1 cellular context compared by ENCODE assay signal in the genomic region with DNA sequence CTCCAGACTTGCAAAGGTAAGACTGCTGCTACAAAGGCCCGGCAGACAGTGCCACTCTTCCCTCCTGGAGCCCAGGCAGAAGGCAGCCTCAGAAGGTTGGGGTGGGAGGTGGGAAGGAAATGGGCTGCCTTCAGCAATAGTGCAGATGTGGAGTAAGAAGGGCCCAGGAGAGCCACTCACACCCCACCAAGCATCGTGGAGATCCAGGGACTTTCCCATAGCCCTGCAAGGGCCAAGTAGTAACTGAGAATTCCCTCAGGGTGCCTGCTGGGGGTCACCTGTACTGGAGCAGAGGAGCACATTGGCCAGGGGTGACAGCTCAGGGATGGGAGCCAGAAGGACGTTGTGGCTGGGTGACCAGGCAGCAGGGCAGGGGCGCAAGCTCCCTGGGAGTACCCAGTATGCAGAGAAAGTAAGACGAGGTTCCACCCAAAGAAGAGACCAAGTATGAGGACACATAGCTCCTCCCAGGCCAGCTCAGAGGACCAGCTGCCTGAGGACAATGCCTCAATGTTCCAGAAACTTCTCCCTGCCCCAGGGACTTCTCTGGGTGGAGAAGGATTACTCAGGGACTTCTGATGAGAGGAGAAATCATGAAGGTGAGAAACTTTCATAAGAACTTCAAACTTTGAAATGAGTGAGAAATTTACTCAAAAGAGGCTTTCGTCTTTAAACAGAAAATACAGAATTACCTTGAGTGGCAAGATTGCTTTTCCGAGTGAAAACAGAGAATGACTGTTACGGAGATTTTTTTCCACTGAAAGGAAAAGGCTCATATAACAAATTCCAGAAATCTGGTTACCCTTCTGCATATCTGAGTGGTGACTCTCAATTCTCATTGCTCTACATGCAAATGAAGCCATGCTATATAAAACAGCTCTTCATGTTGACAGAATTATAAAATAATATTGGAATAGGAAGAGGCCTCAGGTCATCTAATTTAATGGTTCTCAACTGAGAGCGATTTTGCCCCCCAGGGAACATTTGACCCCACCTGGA.
TF ChIP-seq lines count a peak whose summit lies in the region.

No MANE protein-coding gene starts in this region.

TF ChIP-seq in IMR-90, 13 proteins besides CTCF, POLR2A, EP300 and RAD21:
- TF ChIP-seq MXI1 (IDR thresholded peaks at IDR 0.05; ENCODE audit: borderline replicate concordance, low read depth, low read length), result no peak
- TF ChIP-seq SMC3 (IDR thresholded peaks at IDR 0.05; ENCODE audit: low read depth, low read length), result no peak
- TF ChIP-seq MAFK (IDR thresholded peaks at IDR 0.05; ENCODE audit: low read depth, low read length), result no peak
- TF ChIP-seq, protein P1, sequence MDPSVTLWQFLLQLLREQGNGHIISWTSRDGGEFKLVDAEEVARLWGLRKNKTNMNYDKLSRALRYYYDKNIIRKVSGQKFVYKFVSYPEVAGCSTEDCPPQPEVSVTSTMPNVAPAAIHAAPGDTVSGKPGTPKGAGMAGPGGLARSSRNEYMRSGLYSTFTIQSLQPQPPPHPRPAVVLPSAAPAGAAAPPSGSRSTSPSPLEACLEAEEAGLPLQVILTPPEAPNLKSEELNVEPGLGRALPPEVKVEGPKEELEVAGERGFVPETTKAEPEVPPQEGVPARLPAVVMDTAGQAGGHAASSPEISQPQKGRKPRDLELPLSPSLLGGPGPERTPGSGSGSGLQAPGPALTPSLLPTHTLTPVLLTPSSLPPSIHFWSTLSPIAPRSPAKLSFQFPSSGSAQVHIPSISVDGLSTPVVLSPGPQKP (IDR thresholded peaks at IDR 0.05; ENCODE audit: borderline replicate concordance, low read depth, low read length), result no peak
- no peak for TF ChIP-seq CHD1 (IDR thresholded peaks at IDR 0.05; ENCODE audit: low read depth, low read length)
- TF ChIP-seq MAZ (IDR thresholded peaks at IDR 0.05; ENCODE audit: borderline replicate concordance, low read depth, low read length), result no peak
- no peak for TF ChIP-seq CEBPB (IDR thresholded peaks at IDR 0.05; ENCODE audit: low read depth, low read length)
- no peak for TF ChIP-seq RFX5 (IDR thresholded peaks at IDR 0.05; ENCODE audit: low read depth, low read length)
- TF ChIP-seq RCOR1 (IDR thresholded peaks at IDR 0.05; ENCODE audit: insufficient replicate concordance, low read length), result no peak
- TF ChIP-seq, protein P2, sequence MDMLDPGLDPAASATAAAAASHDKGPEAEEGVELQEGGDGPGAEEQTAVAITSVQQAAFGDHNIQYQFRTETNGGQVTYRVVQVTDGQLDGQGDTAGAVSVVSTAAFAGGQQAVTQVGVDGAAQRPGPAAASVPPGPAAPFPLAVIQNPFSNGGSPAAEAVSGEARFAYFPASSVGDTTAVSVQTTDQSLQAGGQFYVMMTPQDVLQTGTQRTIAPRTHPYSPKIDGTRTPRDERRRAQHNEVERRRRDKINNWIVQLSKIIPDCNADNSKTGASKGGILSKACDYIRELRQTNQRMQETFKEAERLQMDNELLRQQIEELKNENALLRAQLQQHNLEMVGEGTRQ (IDR thresholded peaks at IDR 0.05; ENCODE audit: low read depth, low read length), result no peak
- TF ChIP-seq NFE2L2 (IDR thresholded peaks at IDR 0.05; ENCODE audit: low read depth, low read length), result no peak
- no peak for TF ChIP-seq BHLHE40 (IDR thresholded peaks at IDR 0.05; ENCODE audit: low read depth, low read length)
- no peak for TF ChIP-seq FOS (IDR thresholded peaks at IDR 0.05; ENCODE audit: low read depth, low read length)
